ENCODE assay signal across 7 cellular contexts in genomic region chr6:137867685-137868509, GRCh38. TPM values are rescaled to one million over a fixed set of nuclear protein-coding genes. Genes with fewer than 3 reads are reported as not detected.
DNase-seq lines count a peak whose midpoint lies in the region; ATAC-seq and TF ChIP-seq lines count a peak whose summit lies in the region.

No MANE protein-coding gene starts in this region.

- peak overlapping the region; percentile 79 to 86 for H3K4me3 ChIP-seq in left lung

- intact Hi-C loops in left lung (cut with DNase I): loop anchor here in 1 of 2 donors (10.0 kb wide), 1 partner anchor 163 kb away; no protein-coding TSS in a partner anchor

- H3K27me3 ChIP-seq in left lung: no peaks in the 10 kb centered on the region

- peak overlapping the region; percentile 47 for H3K27ac ChIP-seq in cingulate gyrus (ENCODE audit: low read depth, low read length)
- H3K27ac ChIP-seq in left lung: peak overlapping the region; percentile 96
- peak overlapping the region; percentile 59 for H3K27ac ChIP-seq in substantia nigra (ENCODE audit: low read depth, low read length, poor library complexity, severe bottlenecking)

- DNase-seq in left lung: peak in 1 of 2 donors; percentile 84
- peak in 4 of 49 donors; percentile 19 to 46 (median 24) for DNase-seq in substantia nigra (lab: John Stamatoyannopoulos, UW)

- no peak for TF ChIP-seq CTCF in left lung (IDR thresholded peaks at IDR 0.05)

- H3K36me3 ChIP-seq in left lung: peaks cover 0 to 15% of the 10 kb centered on the region in 2 donors

- H3K4me1 ChIP-seq in left lung: peaks cover 14 to 73% of the 10 kb centered on the region in 2 donors

- H3K9me3 ChIP-seq in left lung: no peaks in the 10 kb centered on the region

- ATAC-seq in GM18909 (IDR thresholded peaks at IDR 0.05; ENCODE audit: poor library complexity, unreplicated experiment): peak; percentile 8
- peak; percentile 11 for ATAC-seq in HG03135 (IDR thresholded peaks at IDR 0.05; ENCODE audit: unreplicated experiment)
- ATAC-seq in SK-N-SH treated with all-trans-retinoic acid at 6 μM for 48 hours: peak; percentile 36
- ATAC-seq in left lung: peak; percentile 32
- no peak for ATAC-seq in HG03378 (IDR thresholded peaks at IDR 0.05; ENCODE audit: unreplicated experiment)

TF ChIP-seq in SK-N-SH treated with all-trans-retinoic acid at 6 μM for 48 hours, 23 proteins besides CTCF, POLR2A, EP300 and RAD21:
- TF ChIP-seq ZNF70 (CRISPR knock-in tag; IDR thresholded peaks at IDR 0.05) (no peak), ARNTL (CRISPR knock-in tag; IDR thresholded peaks at IDR 0.05; ENCODE audit: borderline replicate concordance, low read depth) (no peak), RARB (CRISPR knock-in tag; IDR thresholded peaks at IDR 0.05) (no peak), CSDC2 (CRISPR knock-in tag; IDR thresholded peaks at IDR 0.05) (no peak), BACH2 (CRISPR knock-in tag; IDR thresholded peaks at IDR 0.05; ENCODE audit: borderline replicate concordance) (no peak), OSR1 (CRISPR knock-in tag; IDR thresholded peaks at IDR 0.05) (no peak), ESRRG (CRISPR knock-in tag; IDR thresholded peaks at IDR 0.05) (no peak), ISL1 (CRISPR knock-in tag; IDR thresholded peaks at IDR 0.05) (no peak), TCF4 (CRISPR knock-in tag; IDR thresholded peaks at IDR 0.05; ENCODE audit: borderline replicate concordance) (no peak), SNAI2 (CRISPR knock-in tag; IDR thresholded peaks at IDR 0.05) (no peak), PPARA (CRISPR knock-in tag; IDR thresholded peaks at IDR 0.05; ENCODE audit: borderline replicate concordance) (no peak), TOX (CRISPR knock-in tag; IDR thresholded peaks at IDR 0.05; ENCODE audit: borderline replicate concordance) (no peak), ZFP3 (CRISPR knock-in tag; IDR thresholded peaks at IDR 0.05) (no peak), PATZ1 (CRISPR knock-in tag; IDR thresholded peaks at IDR 0.05; ENCODE audit: borderline replicate concordance) (no peak), ZNF8 (CRISPR knock-in tag; IDR thresholded peaks at IDR 0.05) (no peak), ZC3H10 (CRISPR knock-in tag; IDR thresholded peaks at IDR 0.05) (no peak), ZNF565 (CRISPR knock-in tag; conservative IDR thresholded peaks at IDR 0.05; ENCODE audit: low read depth) (no peak), CSRNP3 (CRISPR knock-in tag; IDR thresholded peaks at IDR 0.05) (no peak)
- TF ChIP-seq, protein P1, sequence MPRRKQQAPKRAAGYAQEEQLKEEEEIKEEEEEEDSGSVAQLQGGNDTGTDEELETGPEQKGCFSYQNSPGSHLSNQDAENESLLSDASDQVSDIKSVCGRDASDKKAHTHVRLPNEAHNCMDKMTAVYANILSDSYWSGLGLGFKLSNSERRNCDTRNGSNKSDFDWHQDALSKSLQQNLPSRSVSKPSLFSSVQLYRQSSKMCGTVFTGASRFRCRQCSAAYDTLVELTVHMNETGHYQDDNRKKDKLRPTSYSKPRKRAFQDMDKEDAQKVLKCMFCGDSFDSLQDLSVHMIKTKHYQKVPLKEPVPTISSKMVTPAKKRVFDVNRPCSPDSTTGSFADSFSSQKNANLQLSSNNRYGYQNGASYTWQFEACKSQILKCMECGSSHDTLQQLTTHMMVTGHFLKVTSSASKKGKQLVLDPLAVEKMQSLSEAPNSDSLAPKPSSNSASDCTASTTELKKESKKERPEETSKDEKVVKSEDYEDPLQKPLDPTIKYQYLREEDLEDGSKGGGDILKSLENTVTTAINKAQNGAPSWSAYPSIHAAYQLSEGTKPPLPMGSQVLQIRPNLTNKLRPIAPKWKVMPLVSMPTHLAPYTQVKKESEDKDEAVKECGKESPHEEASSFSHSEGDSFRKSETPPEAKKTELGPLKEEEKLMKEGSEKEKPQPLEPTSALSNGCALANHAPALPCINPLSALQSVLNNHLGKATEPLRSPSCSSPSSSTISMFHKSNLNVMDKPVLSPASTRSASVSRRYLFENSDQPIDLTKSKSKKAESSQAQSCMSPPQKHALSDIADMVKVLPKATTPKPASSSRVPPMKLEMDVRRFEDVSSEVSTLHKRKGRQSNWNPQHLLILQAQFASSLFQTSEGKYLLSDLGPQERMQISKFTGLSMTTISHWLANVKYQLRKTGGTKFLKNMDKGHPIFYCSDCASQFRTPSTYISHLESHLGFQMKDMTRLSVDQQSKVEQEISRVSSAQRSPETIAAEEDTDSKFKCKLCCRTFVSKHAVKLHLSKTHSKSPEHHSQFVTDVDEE (CRISPR knock-in tag; IDR thresholded peaks at IDR 0.05): no peak

RNA-seq across cellular contexts. Expression of gene TNFAIP3, which starts 0.8 kb away (rescaled TPM):
- total RNA-seq in left lung: 100 to 1,000 TPM in 1 of 2 donors, 10 to 100 TPM in 1; 22.6 to 102 TPM
